9 cellular contexts compared by ENCODE assay signal in the genomic region with DNA sequence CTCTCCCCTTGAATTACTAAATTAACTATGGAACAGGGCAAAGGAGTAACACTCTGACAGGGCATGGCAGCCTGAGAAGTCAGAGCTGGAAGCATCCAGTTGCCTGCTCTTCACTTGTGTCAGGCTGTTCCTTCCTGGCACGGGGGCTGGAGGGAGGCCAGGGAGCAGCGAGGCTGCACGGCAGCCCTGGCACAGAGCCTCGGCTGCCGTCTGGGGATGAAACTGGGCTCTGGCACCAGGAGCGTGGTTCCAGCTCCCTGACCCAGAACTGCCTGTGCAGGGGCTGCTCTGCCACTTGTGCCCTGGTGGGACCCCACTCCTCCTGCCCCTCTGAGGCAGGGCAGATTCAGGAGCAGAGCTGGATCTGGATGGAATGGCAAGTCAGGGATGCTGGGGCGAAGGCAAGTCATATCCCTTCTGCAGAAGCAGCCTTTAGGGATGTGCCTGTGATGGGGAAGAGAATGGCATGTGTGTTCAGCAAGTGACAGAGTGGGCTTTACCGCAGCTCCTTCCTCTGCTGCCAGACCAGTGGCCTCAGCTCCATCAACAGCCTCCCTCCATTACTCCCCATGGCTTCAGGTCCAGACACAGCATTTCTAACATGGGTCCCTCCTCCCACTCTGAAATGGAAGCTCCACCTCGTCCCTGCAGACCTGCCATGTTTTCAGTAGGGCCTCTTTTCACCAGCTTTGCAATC. TPM values are rescaled to one million over a fixed set of nuclear protein-coding genes. Genes with fewer than 3 reads are reported as not detected.
DNase-seq lines count a peak whose midpoint lies in the region.
"Had no signal": no experiment of that assay in that cellular context is flagged by ENCODE, and none has a peak within 500 bp of the region (broad histone marks: within the 10 kb centered on the region; RNA-seq: fewer than 3 reads in every experiment).

No MANE protein-coding gene starts in this region.

- peak overlapping the region; percentile 49 for H3K27ac ChIP-seq in SJCRH30
- peak overlapping the region; percentile 49 for H3K27ac ChIP-seq in rectal smooth muscle tissue (ENCODE audit: low read depth, low read length)

- H3K4me1 ChIP-seq in SJCRH30: peaks cover 18% of the 10 kb centered on the region; the same call in 1 of the 2 replicates
- H3K4me1 ChIP-seq in rectal smooth muscle tissue (ENCODE audit: control insufficient read depth, insufficient read depth, low read length): peaks cover 12% of the 10 kb centered on the region

- DNase-seq in ELR (ENCODE audit: low read depth) (peak; percentile 54), SJCRH30 (peak; percentile 27 to 38), head of caudate nucleus (peak; percentile 65 to 92 (median 83)), NCI-H2081 (lab: John Stamatoyannopoulos, UW) (no peak), Kasumi-1 (lab: John Stamatoyannopoulos, UW) (no peak)
- DNase-seq in activated CD4-positive, alpha-beta T cell treated with anti-CD3 and anti-CD28 coated beads for 4 hours: no peak
- DNase-seq in stimulated activated CD4-positive, alpha-beta T cell treated with anti-CD3 and anti-CD28 coated beads, Interleukin-12 subunit alpha, Interleukin-12 subunit beta, amount 100 ng/mL, for 4 hours: no peak

- H3K9ac ChIP-seq in rectal smooth muscle tissue (ENCODE audit: low read length): no peak overlapping the region

- H3K36me3 ChIP-seq in SJCRH30 (no peaks in the 10 kb centered on the region), rectal smooth muscle tissue (ENCODE audit: control insufficient read depth, insufficient read depth, low read length) (no peaks in the 10 kb centered on the region)

- H3K27me3 ChIP-seq in SJCRH30 (no peaks in the 10 kb centered on the region), rectal smooth muscle tissue (ENCODE audit: control insufficient read depth, insufficient read depth, low read length) (no peaks in the 10 kb centered on the region)

- no peaks in the 10 kb centered on the region for H3K9me3 ChIP-seq in SJCRH30 (replicated peaks)

- intact Hi-C loops in head of caudate nucleus (cut with DNase I): no loop called here

- peak overlapping the region; percentile 43 for H3K4me3 ChIP-seq in SJCRH30
- H3K4me3 ChIP-seq in rectal smooth muscle tissue (ENCODE audit: low read length): peak overlapping the region; percentile 39
- H3K4me3 ChIP-seq: GM12878 had no signal

RNA-seq across cellular contexts. Expression of a gene that starts 42.1 kb away (rescaled TPM):
- total RNA-seq in SJCRH30 (2014; rRNA removed; shearing (Covaris generic)): 0.10 and 0.22 TPM in 2 replicates

Comparison
In these comparisons a context has a peak if more than half of its experiments do, and no peak if none do; other contexts are left out.
1. DNase-seq: peak in ELR (single experiment), SJCRH30 (2 of 2) and head of caudate nucleus (42 of 42); none in activated CD4-positive, alpha-beta T cell treated with anti-CD3 and anti-CD28 coated beads for 4 hours (0 of 2), NCI-H2081 (0 of 2), Kasumi-1 (0 of 2) and stimulated activated CD4-positive, alpha-beta T cell treated with anti-CD3 and anti-CD28 coated beads, Interleukin-12 subunit alpha, Interleukin-12 subunit beta, amount 100 ng/mL, for 4 hours (single experiment).